In the genomic region with DNA sequence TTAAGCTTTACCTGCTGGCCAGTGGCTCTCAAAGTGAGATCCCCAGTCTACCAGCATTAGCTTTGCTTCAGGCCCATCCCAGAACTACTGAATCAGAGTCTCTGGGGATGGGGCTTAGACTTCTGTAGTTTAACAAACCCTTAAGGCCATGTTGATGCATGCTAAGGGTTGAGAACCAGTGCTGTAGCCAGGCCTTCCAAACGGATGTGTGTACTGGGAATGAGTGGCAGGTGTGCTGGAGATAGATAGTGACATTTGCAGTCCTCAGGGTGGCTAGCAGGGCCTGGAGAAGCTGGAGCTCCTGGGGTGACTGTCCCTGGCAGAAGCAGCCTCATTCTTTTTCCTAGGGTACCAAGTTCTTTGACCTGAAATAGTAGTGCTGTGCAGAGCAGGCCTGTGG, we compare ENCODE assay signal across 20 cellular contexts.
DNase-seq lines count a peak whose midpoint lies in the region; ATAC-seq, FAIRE-seq and TF ChIP-seq lines count a peak whose summit lies in the region.
"Had no signal": no experiment of that assay in that cellular context is flagged by ENCODE, and none has a peak within 500 bp of the region (broad histone marks: within the 10 kb centered on the region; RNA-seq: fewer than 3 reads in every experiment).

No MANE protein-coding gene starts in this region.

- CTCF ChIA-PET in SK-N-SH (lab: Yijun Ruan, JAX), result no interaction called here

- H4K8ac ChIP-seq in trophoblast cell (ENCODE audit: low read depth, low read length), result no peak overlapping the region

- no peaks in the 10 kb centered on the region for H3K79me2 ChIP-seq in SK-N-SH (ENCODE audit: insufficient read depth)
- H3K79me2 ChIP-seq in trophoblast cell (ENCODE audit: control insufficient read depth, insufficient read depth, low read length, poor library complexity), result no peaks in the 10 kb centered on the region

- no peak overlapping the region; the same call in 1 of the 2 replicates for H2AFZ ChIP-seq in SK-N-SH (ENCODE audit: low read depth)
- H2AFZ ChIP-seq in trophoblast cell (ENCODE audit: insufficient read depth, low read length, poor library complexity), result no peak overlapping the region

- DNase-seq in SK-N-SH (no peak), cerebellar cortex (ENCODE audit: low spot score) (peak; percentile 9), trophoblast cell (no peak), urothelium cell line (ENCODE audit: low spot score) (no peak), lower lobe of right lung (no peak)
- DNase-seq in stimulated activated naive CD8-positive, alpha-beta T cell treated with anti-CD3 and anti-CD28 coated beads, Interleukin-15, amount 100 ng/mL, for 72 hours, result no peak
- DNase-seq: AML-193; Caco-2; CD4-positive, alpha-beta T cell; GDM1; H9 had no signal

- no peaks in the 10 kb centered on the region for H3K9me2 ChIP-seq in SK-N-SH

- H3K4me3 Mint-ChIP-seq in stimulated activated naive CD8-positive, alpha-beta T cell treated with anti-CD3 and anti-CD28 coated beads, Interleukin-15, amount 100 ng/mL, for 72 hours, result no peak overlapping the region
- H3K4me3 Mint-ChIP-seq: CD4-positive, alpha-beta T cell; H9 had no signal

- intact Hi-C loops in lower lobe of right lung (cut with DNase I), result no loop called here

- ATAC-seq in SK-N-SH treated with all-trans-retinoic acid at 6 μM for 48 hours (no peak), lower lobe of right lung (no peak), GM19395 (IDR thresholded peaks at IDR 0.05; ENCODE audit: unreplicated experiment) (no peak)
- peak; percentile 33 for ATAC-seq in stimulated activated naive CD8-positive, alpha-beta T cell treated with anti-CD3 and anti-CD28 coated beads, Interleukin-15, amount 100 ng/mL, for 72 hours
- ATAC-seq: A549 had no signal

- no peak overlapping the region for H3K4ac ChIP-seq in trophoblast cell (ENCODE audit: low read depth, low read length)

- peak overlapping the region; percentile 56 for H3K23ac ChIP-seq in trophoblast cell (ENCODE audit: low read length)

- no peak overlapping the region for H2BK5ac ChIP-seq in trophoblast cell (ENCODE audit: low read depth, low read length, poor library complexity)

- no peak overlapping the region for H2BK120ac ChIP-seq in trophoblast cell (ENCODE audit: insufficient read depth, low read length, poor library complexity)

- H3K27me3 Mint-ChIP-seq in stimulated activated naive CD8-positive, alpha-beta T cell treated with anti-CD3 and anti-CD28 coated beads, Interleukin-15, amount 100 ng/mL, for 72 hours, result peaks cover 16% of the 10 kb centered on the region

- H3K9me3 Mint-ChIP-seq in stimulated activated naive CD8-positive, alpha-beta T cell treated with anti-CD3 and anti-CD28 coated beads, Interleukin-15, amount 100 ng/mL, for 72 hours, result no peaks in the 10 kb centered on the region
- H3K9me3 Mint-ChIP-seq: CD4-positive, alpha-beta T cell; H9 had no signal

- POLR2A ChIA-PET in SK-N-SH (lab: Yijun Ruan, JAX), result no interaction called here

- no peaks in the 10 kb centered on the region for H3K79me1 ChIP-seq in trophoblast cell (ENCODE audit: low read length)

- no peaks in the 10 kb centered on the region for H4K20me1 ChIP-seq in SK-N-SH (ENCODE audit: insufficient read depth)

- no peaks in the 10 kb centered on the region for H3K36me3 ChIP-seq in SK-N-SH (replicated peaks in 1 of 2; ENCODE audit: control insufficient read depth in 1 of 2, insufficient read depth in 2 of 2, low read length in 1 of 2)
- no peaks in the 10 kb centered on the region for H3K36me3 ChIP-seq in trophoblast cell (ENCODE audit: control insufficient read depth in 1 of 2, insufficient read depth in 2 of 2, low read length in 2 of 2)
- H3K36me3 ChIP-seq in lower lobe of right lung, result no peaks in the 10 kb centered on the region

- WGBS in SK-N-SH (ENCODE audit: low lambda C conversion rate), result 83% methylated on average over 1 of the region's 1 CpG
- WGBS in trophoblast cell (ENCODE audit: extremely low coverage, insufficient coverage, insufficient read length), result no CpG with 5 or more reads among the region's 1 CpG

- H4K91ac ChIP-seq in trophoblast cell (ENCODE audit: low read depth, low read length), result peak overlapping the region; percentile 29

- no peak overlapping the region for H4K12ac ChIP-seq in trophoblast cell (ENCODE audit: low read depth, low read length)

- H2AK5ac ChIP-seq in trophoblast cell (ENCODE audit: low read length), result no peak overlapping the region

- no peak overlapping the region for H3K18ac ChIP-seq in trophoblast cell (ENCODE audit: low read length)

- no peak overlapping the region for H3K27ac Mint-ChIP-seq in stimulated activated naive CD8-positive, alpha-beta T cell treated with anti-CD3 and anti-CD28 coated beads, Interleukin-15, amount 100 ng/mL, for 72 hours
- H3K27ac Mint-ChIP-seq: CD4-positive, alpha-beta T cell; H9 had no signal

- H3F3A ChIP-seq in SK-N-SH (replicated peaks; ENCODE audit: insufficient read depth), result peaks cover 15% of the 10 kb centered on the region

- H3K9ac ChIP-seq in SK-N-SH (no peak overlapping the region), trophoblast cell (ENCODE audit: low read length) (no peak overlapping the region)

- TF ChIP-seq CTCF in SK-N-SH (IDR thresholded peaks at IDR 0.05), result no peak
- TF ChIP-seq CTCF in lower lobe of right lung (IDR thresholded peaks at IDR 0.05), result no peak

- H3K4me1 Mint-ChIP-seq in stimulated activated naive CD8-positive, alpha-beta T cell treated with anti-CD3 and anti-CD28 coated beads, Interleukin-15, amount 100 ng/mL, for 72 hours, result no peaks in the 10 kb centered on the region
- H3K4me1 Mint-ChIP-seq: H9 had no signal

- H3K4me3 ChIP-seq in SK-N-SH (ENCODE audit: low read depth in 2 of 2, low read length in 1 of 2), result no peak overlapping the region
- no peak overlapping the region for H3K4me3 ChIP-seq in trophoblast cell (ENCODE audit: low read depth, low read length)
- H3K4me3 ChIP-seq in lower lobe of right lung, result no peak overlapping the region
- H3K4me3 ChIP-seq: A549 had no signal

- H3K27me3 ChIP-seq in SK-N-SH (ENCODE audit: insufficient read depth) (no peaks in the 10 kb centered on the region), trophoblast cell (ENCODE audit: insufficient read depth, low read length) (no peaks in the 10 kb centered on the region), lower lobe of right lung (ENCODE audit: low read depth) (no peaks in the 10 kb centered on the region)

- H3K14ac ChIP-seq in trophoblast cell (ENCODE audit: low read length), result no peak overlapping the region

- FAIRE-seq in urothelium cell line (lab: Jason Lieb, UNC), result no peak
- FAIRE-seq: A549, D721Med, GM12892, GM18507, H1 had no signal

- peak overlapping the region; percentile 49; the same call in 1 of the 2 replicates for H3K4me2 ChIP-seq in SK-N-SH
- no peak overlapping the region for H3K4me2 ChIP-seq in trophoblast cell (ENCODE audit: low read length)
- H3K4me2 ChIP-seq: A549 had no signal

- TF ChIP-seq RAD21 in SK-N-SH (IDR thresholded peaks at IDR 0.05; ENCODE audit: low read length), result no peak

- H3K27ac ChIP-seq in SK-N-SH (ENCODE audit: low read depth in 2 of 2, low read length in 1 of 2) (peak overlapping the region in 1 of 2 experiments; percentile 79; a peak in 1 of 4 replicates), trophoblast cell (ENCODE audit: low read depth, low read length) (no peak overlapping the region), lower lobe of right lung (no peak overlapping the region)
- H3K27ac ChIP-seq: 22Rv1, A549, C4-2B had no signal

- no peak for TF ChIP-seq EP300 in SK-N-SH (IDR thresholded peaks at IDR 0.05; ENCODE audit: borderline replicate concordance in 1 of 2, low read depth in 1 of 2, low read length in 1 of 2)

- H2BK12ac ChIP-seq in trophoblast cell (ENCODE audit: low read length), result no peak overlapping the region

- H3K9me3 ChIP-seq in SK-N-SH, result no peaks in the 10 kb centered on the region
- no peaks in the 10 kb centered on the region for H3K9me3 ChIP-seq in trophoblast cell (ENCODE audit: insufficient read depth, low read depth, low read length)
- H3K9me3 ChIP-seq in lower lobe of right lung, result no peaks in the 10 kb centered on the region
- H3K9me3 ChIP-seq: A549, Caco-2 had no signal

- peaks cover 0 to 18% of the 10 kb centered on the region in 2 experiments; a peak in 3 of 4 replicates for H3K4me1 ChIP-seq in SK-N-SH (ENCODE audit: control insufficient read depth in 1 of 2, insufficient read depth in 2 of 2, low read depth in 1 of 2, low read length in 1 of 2)
- peaks cover 2 to 4% of the 10 kb centered on the region in 2 experiments for H3K4me1 ChIP-seq in trophoblast cell (ENCODE audit: control insufficient read depth in 1 of 2, insufficient read depth in 2 of 2, low read length in 2 of 2)
- no peaks in the 10 kb centered on the region for H3K4me1 ChIP-seq in lower lobe of right lung
- H3K4me1 ChIP-seq: A549, Caco-2 had no signal

TF ChIP-seq in SK-N-SH, 30 proteins besides CTCF, POLR2A, EP300 and RAD21:
- TF ChIP-seq FOXM1 (IDR thresholded peaks at IDR 0.05; ENCODE audit: low read depth) (no peak), MXI1 (IDR thresholded peaks at IDR 0.05; ENCODE audit: low read depth, low read length) (no peak)

TF ChIP-seq in SK-N-SH treated with all-trans-retinoic acid at 6 μM for 48 hours, 23 proteins besides CTCF, POLR2A, EP300 and RAD21 (continues in another document):
- no peak for TF ChIP-seq PPARA (CRISPR knock-in tag; IDR thresholded peaks at IDR 0.05; ENCODE audit: borderline replicate concordance)
- no peak for TF ChIP-seq ZNF565 (CRISPR knock-in tag; conservative IDR thresholded peaks at IDR 0.05; ENCODE audit: low read depth)
- TF ChIP-seq, protein P1, sequence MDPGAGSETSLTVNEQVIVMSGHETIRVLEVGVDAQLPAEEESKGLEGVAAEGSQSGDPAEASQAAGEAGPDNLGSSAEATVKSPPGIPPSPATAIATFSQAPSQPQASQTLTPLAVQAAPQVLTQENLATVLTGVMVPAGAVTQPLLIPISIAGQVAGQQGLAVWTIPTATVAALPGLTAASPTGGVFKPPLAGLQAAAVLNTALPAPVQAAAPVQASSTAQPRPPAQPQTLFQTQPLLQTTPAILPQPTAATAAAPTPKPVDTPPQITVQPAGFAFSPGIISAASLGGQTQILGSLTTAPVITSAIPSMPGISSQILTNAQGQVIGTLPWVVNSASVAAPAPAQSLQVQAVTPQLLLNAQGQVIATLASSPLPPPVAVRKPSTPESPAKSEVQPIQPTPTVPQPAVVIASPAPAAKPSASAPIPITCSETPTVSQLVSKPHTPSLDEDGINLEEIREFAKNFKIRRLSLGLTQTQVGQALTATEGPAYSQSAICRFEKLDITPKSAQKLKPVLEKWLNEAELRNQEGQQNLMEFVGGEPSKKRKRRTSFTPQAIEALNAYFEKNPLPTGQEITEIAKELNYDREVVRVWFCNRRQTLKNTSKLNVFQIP (CRISPR knock-in tag; IDR thresholded peaks at IDR 0.05; ENCODE audit: borderline replicate concordance, low read depth), result no peak
